Comparison of ENCODE assay signal across 8 cellular contexts in genomic region chr20:10603971-10604864, GRCh38.
DNase-seq lines count a peak whose midpoint lies in the region; ATAC-seq and TF ChIP-seq lines count a peak whose summit lies in the region.

No MANE protein-coding gene starts in this region.

- CTCF ChIA-PET in AG04450 (lab: Charles Lee) (no interaction called here), PC-3 (lab: Charles Lee) (interaction anchor here (0.6 to 1.2 kb wide), 3 partner anchors 49 to 626 kb away, joined by 3 to 4 read pairs (median 3); no protein-coding TSS in a partner anchor)

- no peaks in the 10 kb centered on the region for H4K20me1 ChIP-seq in PC-3 (ENCODE audit: low read length)

- H3K4me2 ChIP-seq in PC-3 (ENCODE audit: low read length): peak overlapping the region; percentile 75

- no TSS peak for BruUV-seq in PC-3 (replicated peaks; lab: Mats Ljungman, UMichigan)

- no peak overlapping the region for H3K4me3 Mint-ChIP-seq in effector memory CD8-positive, alpha-beta T cell

- no peak overlapping the region for H3K4me3 ChIP-seq in AG04450 (ENCODE audit: low read depth, low read length)
- peak overlapping the region; percentile 32; the same call in 1 of the 2 replicates for H3K4me3 ChIP-seq in PC-3 (ENCODE audit: low read length)

- POLR2A ChIA-PET in AG04450 (lab: Yijun Ruan, JAX) (interaction anchor here (1.0 to 1.4 kb wide), 4 partner anchors 15 to 67 kb away, joined by 3 to 5 read pairs (median 4); no protein-coding TSS in a partner anchor), PC-3 (lab: Charles Lee; ENCODE audit: unreplicated experiment) (interaction anchor here (0.6 kb wide), 1 partner anchor 12 kb away, joined by 4 read pairs; no protein-coding TSS in a partner anchor)

- H3K27me3 Mint-ChIP-seq in effector memory CD8-positive, alpha-beta T cell: no peaks in the 10 kb centered on the region

- H3K27ac ChIP-seq in AG04450 (ENCODE audit: low read depth, low read length) (peak overlapping the region; percentile 84), PC-3 (ENCODE audit: low read length) (peak overlapping the region; percentile 97), epithelial cell of prostate (peak overlapping the region; percentile 29)

- ATAC-seq in PC-3 (peak; percentile 99), HG03378 (IDR thresholded peaks at IDR 0.05; ENCODE audit: unreplicated experiment) (no peak)
- no peak for ATAC-seq in effector memory CD8-positive, alpha-beta T cell (replicated peaks)

- H3K4me1 Mint-ChIP-seq in effector memory CD8-positive, alpha-beta T cell (ENCODE audit: low read depth in 2 of 2): peaks cover 0 to 7% of the 10 kb centered on the region in 2 donors

- peak overlapping the region; percentile 8; the same call in 1 of the 2 replicates for H2AFZ ChIP-seq in PC-3 (ENCODE audit: low read length)

- intact Hi-C loops in PC-3 (cut with micrococcal nuclease): no loop called here

- no peaks in the 10 kb centered on the region for H3K9me3 Mint-ChIP-seq in effector memory CD8-positive, alpha-beta T cell

- H3K27ac Mint-ChIP-seq in effector memory CD8-positive, alpha-beta T cell: no peak overlapping the region

- peaks cover 4% of the 10 kb centered on the region for H3F3A ChIP-seq in PC-3 (ENCODE audit: low read length, unreplicated experiment)

- DNase-seq in AG04450 (ENCODE audit: low read depth, low spot score) (peak; percentile 70), PC-3 (peak; percentile 96), epithelial cell of prostate (ENCODE audit: low read depth, low spot score) (no peak), myocyte (ENCODE audit: low read depth) (peak; percentile 83), DMS153 (lab: John Stamatoyannopoulos, UW) (no peak), D341Med (ENCODE audit: low spot score) (no peak)
- no peak for DNase-seq in effector memory CD8-positive, alpha-beta T cell

- 0 out of 2 replicates have a peak, but pooled peaks cover 14% of the 10 kb centered on the region for H3K79me2 ChIP-seq in PC-3 (ENCODE audit: low read length)

- H3K9ac ChIP-seq in PC-3 (ENCODE audit: low read length): peak overlapping the region; percentile 86

- no peaks in the 10 kb centered on the region for H3K9me3 ChIP-seq in AG04450 (ENCODE audit: control insufficient read depth, insufficient read depth, low read length)
- H3K9me3 ChIP-seq in PC-3 (ENCODE audit: low read length): no peaks in the 10 kb centered on the region

- peaks cover 8% of the 10 kb centered on the region for H3K36me3 Mint-ChIP-seq in effector memory CD8-positive, alpha-beta T cell (ENCODE audit: insufficient read depth)

- TF ChIP-seq CTCF in AG04450 (IDR thresholded peaks at IDR 0.05; ENCODE audit: low read depth, low read length): no peak
- TF ChIP-seq CTCF in PC-3 (conservative IDR thresholded peaks at IDR 0.05; ENCODE audit: low read depth, low read length): no peak

- H3K9me2 ChIP-seq in PC-3 (replicated peaks; ENCODE audit: low read length): no peaks in the 10 kb centered on the region

- H3K27me3 ChIP-seq in AG04450 (ENCODE audit: control insufficient read depth, insufficient read depth, low read length) (no peaks in the 10 kb centered on the region), PC-3 (ENCODE audit: low read length) (no peaks in the 10 kb centered on the region)

- peaks cover 16% of the 10 kb centered on the region for H3K36me3 ChIP-seq in PC-3 (ENCODE audit: low read depth, low read length)

- H3K4me1 ChIP-seq in PC-3 (ENCODE audit: insufficient read depth, low read length): peaks cover 39% of the 10 kb centered on the region

Comparison
In these comparisons a context has a peak if more than half of its experiments do, and no peak if none do; other contexts are left out.
1. DNase-seq: peak in AG04450 (single experiment), PC-3 (single experiment) and myocyte (single experiment); none in epithelial cell of prostate (single experiment), DMS153 (single experiment), effector memory CD8-positive, alpha-beta T cell (0 of 3) and D341Med (single experiment).
2. H3K27ac ChIP-seq: peak in every context shown above with its lines; median percentile 97 in PC-3; 84 in AG04450; 29 in epithelial cell of prostate.